ENCODE assay signal across 20 cellular contexts in genomic region chr10:22531441-22531840, GRCh38.
DNase-seq lines count a peak whose midpoint lies in the region; ATAC-seq, FAIRE-seq and TF ChIP-seq lines count a peak whose summit lies in the region.
"Had no signal": no experiment of that assay in that cellular context is flagged by ENCODE, and none has a peak within 500 bp of the region (broad histone marks: within the 10 kb centered on the region; RNA-seq: fewer than 3 reads in every experiment).

No MANE protein-coding gene starts in this region.

- no peak overlapping the region for H2AFZ ChIP-seq in HepG2 (ENCODE audit: low read length)
- H2AFZ ChIP-seq: GM23338 had no signal

- no peaks in the 10 kb centered on the region for H3K79me2 ChIP-seq in HepG2 (ENCODE audit: insufficient read depth, low read length)

- TF ChIP-seq RAD21 in HepG2 (CRISPR knock-in tag; IDR thresholded peaks at IDR 0.05) = no peak

- ATAC-seq in HepG2 = no peak
- ATAC-seq in right lobe of liver = no peak
- ATAC-seq in left lung = peak; percentile 26
- no peak for ATAC-seq in GM18907 (IDR thresholded peaks at IDR 0.05; ENCODE audit: unreplicated experiment)
- ATAC-seq: GM23338, HCT116 had no signal

- no peak for TF ChIP-seq POLR2A in HepG2 (IDR thresholded peaks at IDR 0.05; ENCODE audit: insufficient read depth in 1 of 2, low read depth in 2 of 2, low read length in 2 of 2)
- TF ChIP-seq POLR2A in right lobe of liver (IDR thresholded peaks at IDR 0.05) = no peak

- H3K9me3 ChIP-seq in HepG2 (ENCODE audit: low read length) = no peaks in the 10 kb centered on the region
- H3K9me3 ChIP-seq in right lobe of liver = no peaks in the 10 kb centered on the region
- peaks cover 0 to 12% of the 10 kb centered on the region in 2 donors for H3K9me3 ChIP-seq in left lung

- H3K4me3 ChIP-seq in HepG2 (replicated peaks in 1 of 3; ENCODE audit: insufficient read depth in 1 of 3, low read depth in 2 of 3, low read length in 3 of 3) = no peak overlapping the region
- H3K4me3 ChIP-seq in right lobe of liver = no peak overlapping the region
- H3K4me3 ChIP-seq in left lung = no peak overlapping the region
- no peak overlapping the region for H3K4me3 ChIP-seq in foreskin fibroblast (ENCODE audit: low read depth in 1 of 2, low read length in 2 of 2)
- H3K4me3 ChIP-seq: GM23338 had no signal

- H3K4me1 ChIP-seq in HepG2 (ENCODE audit: insufficient read depth, low read length) (peaks cover 26% of the 10 kb centered on the region), right lobe of liver (no peaks in the 10 kb centered on the region), left lung (no peaks in the 10 kb centered on the region)

- no peaks in the 10 kb centered on the region for H4K20me1 ChIP-seq in HepG2 (ENCODE audit: insufficient read depth, low read length)

- WGBS in HepG2 (ENCODE audit: low lambda C conversion rate) = 90% methylated on average over 2 of the region's 2 CpGs
- WGBS in right lobe of liver (ENCODE audit: insufficient coverage, low coverage, low lambda C conversion rate, missing lambda C conversion rate) = 100% methylated on average over 1 of the region's 2 CpGs

- H3K27ac ChIP-seq in HepG2 (ENCODE audit: extremely low read length, insufficient read depth, low read length) (no peak overlapping the region), right lobe of liver (no peak overlapping the region), caudate nucleus (ENCODE audit: low read depth, low read length) (peak overlapping the region; percentile 31), left lung (no peak overlapping the region)

- DNase-seq in HepG2 (ENCODE audit: low spot score) (no peak), right lobe of liver (no peak), Caki2 (ENCODE audit: low read depth) (peak; percentile 31), caudate nucleus (lab: John Stamatoyannopoulos, UW) (no peak), left lung (no peak), foreskin fibroblast (no peak)
- DNase-seq: 8988T; C1 segment of cervical spinal cord; Caco-2; CD4-positive, alpha-beta memory T cell; DMS 273 treated with DMSO at 0.1 percent for 48 hours; DND-41; H9; HFFc6 had no signal

- CTCF ChIA-PET in HepG2 (lab: Yijun Ruan, JAX; ENCODE audit: low intra/inter-chr PET ratio, low total read pairs) = no interaction called here

- H3K27me3 ChIP-seq in HepG2 (ENCODE audit: control insufficient read depth in 1 of 2, insufficient read depth in 2 of 2, low read length in 2 of 2) (no peaks in the 10 kb centered on the region; a peak in 1 of 5 replicates), right lobe of liver (no peaks in the 10 kb centered on the region), left lung (no peaks in the 10 kb centered on the region)

- no peak for FAIRE-seq in HepG2 (lab: Jason Lieb, UNC)
- FAIRE-seq: D721Med, G401.6, GM12892 had no signal

- TF ChIP-seq CTCF in HepG2 (CRISPR knock-in tag; IDR thresholded peaks at IDR 0.05) (no peak), right lobe of liver (IDR thresholded peaks at IDR 0.05) (no peak), left lung (IDR thresholded peaks at IDR 0.05) (no peak), foreskin fibroblast (IDR thresholded peaks at IDR 0.05; ENCODE audit: low read depth, low read length) (no peak)

- intact Hi-C loops in HepG2 (cut with micrococcal nuclease; ENCODE audit: unreplicated experiment) (loop anchor here (10.0 kb wide), 1 partner anchor 307 kb away; no protein-coding TSS in a partner anchor), right lobe of liver (cut with DNase I) (no loop called here), left lung (cut with DNase I) (no loop called here)

- TF ChIP-seq EP300 in HepG2 (IDR thresholded peaks at IDR 0.05; ENCODE audit: low read depth in 2 of 2, low read length in 2 of 2) (no peak), HepG2 (CRISPR knock-in tag; IDR thresholded peaks at IDR 0.05; ENCODE audit: borderline replicate concordance) (no peak)

- POLR2A ChIA-PET in HepG2 (lab: Yijun Ruan, JAX) = no interaction called here

- no peak overlapping the region for H3K4me2 ChIP-seq in HepG2 (ENCODE audit: low read depth, low read length)
- H3K4me2 ChIP-seq: GM23338 had no signal

- H3K36me3 ChIP-seq in HepG2 (replicated peaks in 1 of 2; ENCODE audit: control insufficient read depth in 1 of 2, insufficient read depth in 2 of 2, low read length in 2 of 2) (no peaks in the 10 kb centered on the region), right lobe of liver (no peaks in the 10 kb centered on the region), left lung (peaks cover 0 to 9% of the 10 kb centered on the region in 2 donors)

- in situ Hi-C loops in HepG2 (cut with HindIII; ENCODE audit: extremely low pct_ligation_motif_present, low pct_unique_long_range_greater_than_20kb) = no loop called here
- in situ Hi-C loops in Caki2 (cut with HindIII; ENCODE audit: low pct_unique_long_range_greater_than_20kb, low sequenced_read_pairs) = no loop called here

- H3K9ac ChIP-seq in HepG2 (ENCODE audit: insufficient read depth, low read depth, low read length) = no peak overlapping the region

- no TSS peak for BruUV-seq in HepG2 (replicated peaks; lab: Mats Ljungman, UMichigan)

TF ChIP-seq in HepG2, 621 proteins besides CTCF, POLR2A, EP300 and RAD21:
- TF ChIP-seq MAFK (conservative IDR thresholded peaks at IDR 0.05 in 1 of 2, IDR thresholded peaks at IDR 0.05 in 1 of 2; ENCODE audit: low read length in 2 of 2) (peak; percentile 17 to 51; a peak in 3 of 4 replicates), ZNF691 (CRISPR knock-in tag; IDR thresholded peaks at IDR 0.05; ENCODE audit: borderline replicate concordance, low read depth) (no peak)
